Comparison of ENCODE assay signal across 8 cellular contexts in the genomic region with DNA sequence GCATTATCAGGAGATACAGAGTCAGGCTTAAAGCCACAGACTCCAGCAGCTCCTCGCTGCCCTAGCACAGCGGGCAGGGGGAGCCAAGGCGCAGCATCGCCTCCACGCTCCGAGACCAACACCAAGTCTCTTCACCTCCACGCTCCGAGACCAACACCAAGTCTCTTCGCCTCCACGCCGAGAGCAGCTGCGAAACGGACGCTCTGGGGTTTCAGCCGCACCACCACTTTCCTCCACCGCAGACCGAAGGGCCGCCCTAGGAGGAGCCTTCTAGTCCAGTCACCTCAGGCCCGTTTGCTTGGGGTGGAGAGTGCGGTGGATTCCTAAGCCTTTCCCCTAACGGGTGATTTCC. TPM values are rescaled to one million over a fixed set of nuclear protein-coding genes. Genes with fewer than 3 reads are reported as not detected.
DNase-seq lines count a peak whose midpoint lies in the region; ATAC-seq and TF ChIP-seq lines count a peak whose summit lies in the region.

No MANE protein-coding gene starts in this region.

- H2AFZ ChIP-seq in HCT116 (ENCODE audit: low read depth, low read length, poor library complexity, severe bottlenecking), result peak overlapping the region; percentile 57

- no peaks in the 10 kb centered on the region for H3K27me3 ChIP-seq in HCT116 (ENCODE audit: insufficient read depth, low read length)
- H3K27me3 ChIP-seq in stomach smooth muscle (ENCODE audit: control insufficient read depth in 1 of 2, insufficient read depth in 2 of 2, low read length in 2 of 2), result no peaks in the 10 kb centered on the region

- no peaks in the 10 kb centered on the region for H3K9me3 ChIP-seq in HCT116 (ENCODE audit: control insufficient read depth in 1 of 2, insufficient read depth in 1 of 2, low read depth in 1 of 2, low read length in 2 of 2)
- H3K9me3 ChIP-seq in stomach smooth muscle (ENCODE audit: control insufficient read depth in 2 of 2, low read length in 2 of 2), result no peaks in the 10 kb centered on the region

- no peaks in the 10 kb centered on the region for H3K9me2 ChIP-seq in HCT116 (ENCODE audit: insufficient read depth)

- H3K4me3 ChIP-seq in HCT116 (replicated peaks in 1 of 2; ENCODE audit: low read depth in 1 of 2, low read length in 2 of 2) (peak overlapping the region; percentile 81 to 83), epithelial cell of proximal tubule (ENCODE audit: low read depth, low read length) (peak overlapping the region; percentile 92), stomach smooth muscle (ENCODE audit: low read length in 2 of 2) (peak overlapping the region; percentile 81 to 90)

- intact Hi-C loops in HCT116 (cut with micrococcal nuclease), result loop anchor here (2.0 kb wide), 1 partner anchor 85 kb away; no protein-coding TSS in a partner anchor

- TF ChIP-seq CTCF in HCT116 (IDR thresholded peaks at IDR 0.05 in 2 of 3, conservative IDR thresholded peaks at IDR 0.05 in 1 of 3; ENCODE audit: borderline replicate concordance in 1 of 3, insufficient read depth in 1 of 3, low read depth in 2 of 3, low read length in 2 of 3), result no peak
- peak; percentile 8 for TF ChIP-seq CTCF in epithelial cell of proximal tubule (conservative IDR thresholded peaks at IDR 0.05; ENCODE audit: low read depth, low read length)

- H3K79me2 ChIP-seq in HCT116 (ENCODE audit: insufficient read depth, low read length), result peaks cover 41% of the 10 kb centered on the region

- no TSS peak for BruUV-seq in HCT116 (replicated peaks; lab: Mats Ljungman, UMichigan)

- H4K20me1 ChIP-seq in HCT116 (ENCODE audit: insufficient read depth), result no peaks in the 10 kb centered on the region

- H3K36me3 ChIP-seq in HCT116 (ENCODE audit: control insufficient read depth in 1 of 2, insufficient read depth in 2 of 2, low read length in 2 of 2), result no peaks in the 10 kb centered on the region
- H3K36me3 ChIP-seq in stomach smooth muscle (ENCODE audit: control insufficient read depth in 2 of 2, insufficient read depth in 2 of 2, low read length in 2 of 2), result no peaks in the 10 kb centered on the region

- peak overlapping the region; percentile 89 for H3K4me2 ChIP-seq in HCT116 (ENCODE audit: low read length)

- TF ChIP-seq POLR2A in HCT116 (IDR thresholded peaks at IDR 0.05; ENCODE audit: borderline replicate concordance, extremely low read depth, insufficient read depth, insufficient read length), result no peak

- H3K9ac ChIP-seq in HCT116 (ENCODE audit: low read length) (peak overlapping the region; percentile 82), stomach smooth muscle (ENCODE audit: low read length in 2 of 2) (peak overlapping the region; percentile 62 to 75)

- DNase-seq in NCI-H510A treated with DMSO at 0.1 percent for 48 hours (lab: John Stamatoyannopoulos, UW) (peak; percentile 45), NCI-H510A (lab: John Stamatoyannopoulos, UW) (no peak), HCT116 (ENCODE audit: low read depth, low spot score) (peak; percentile 21), NAMALWA (ENCODE audit: low spot score) (peak; percentile 75), activated T-cell treated with anti-CD3 and anti-CD28 coated beads for 1 hour (ENCODE audit: low read depth) (peak; percentile 1), epithelial cell of proximal tubule (ENCODE audit: low read depth) (no peak), middle frontal gyrus (ENCODE audit: extremely low spot score, low spot score) (peak; percentile 24)

- POLR2A ChIA-PET in HCT116 (lab: Charles Lee), result no interaction called here

- H3K27ac ChIP-seq in HCT116 (ENCODE audit: low read depth, low read length) (peak overlapping the region; percentile 91), stomach smooth muscle (ENCODE audit: low read length) (peak overlapping the region; percentile 47)

- RAD21 ChIA-PET in HCT116 (lab: Charles Lee; ENCODE audit: low non-redundant PET in 1 of 2, low total read pairs in 2 of 2, uncharacterized antibody in 2 of 2, unreplicated experiment in 2 of 2), result no interaction called here

- no peak for TF ChIP-seq RAD21 in HCT116 (IDR thresholded peaks at IDR 0.05; ENCODE audit: low read depth)

- H3K4me1 ChIP-seq in HCT116 (ENCODE audit: control insufficient read depth in 1 of 2, insufficient read depth in 2 of 2, low read length in 2 of 2) (peaks cover 10 to 22% of the 10 kb centered on the region in 2 experiments), stomach smooth muscle (ENCODE audit: control insufficient read depth, insufficient read depth, low read length) (no peaks in the 10 kb centered on the region)

- CTCF ChIA-PET in HCT116 (lab: Charles Lee), result interaction anchor here (0.6 to 3.5 kb wide), 4 partner anchors 10 to 154 kb away, joined by 3 to 15 read pairs (median 6); no protein-coding TSS in a partner anchor

- peak; percentile 65 for ATAC-seq in HCT116

TF ChIP-seq in HCT116, 20 proteins besides CTCF, POLR2A, EP300 and RAD21:
- TF ChIP-seq TCF7L2 (IDR thresholded peaks at IDR 0.05; ENCODE audit: borderline replicate concordance, extremely low read depth, insufficient read depth, insufficient read length) (no peak), SIN3A (IDR thresholded peaks at IDR 0.05; ENCODE audit: low read depth) (no peak), JUND (IDR thresholded peaks at IDR 0.05) (no peak), EGR1 (IDR thresholded peaks at IDR 0.05; ENCODE audit: low read depth) (no peak), POLR2AphosphoS5 (IDR thresholded peaks at IDR 0.05; ENCODE audit: low read depth, low read length) (no peak), YY1 (IDR thresholded peaks at IDR 0.05; ENCODE audit: extremely low read depth, insufficient replicate concordance, low read depth, low read length) (no peak), SRF (IDR thresholded peaks at IDR 0.05; ENCODE audit: low read depth) (no peak), FOSL1 (IDR thresholded peaks at IDR 0.05; ENCODE audit: low read depth) (no peak), ZNF274 (IDR thresholded peaks at IDR 0.05; ENCODE audit: low read depth, low read length) (no peak), CBX3 (IDR thresholded peaks at IDR 0.05; ENCODE audit: low read depth) (no peak), ELF1 (IDR thresholded peaks at IDR 0.05; ENCODE audit: borderline replicate concordance, low read depth) (no peak)
- TF ChIP-seq, protein P1, sequence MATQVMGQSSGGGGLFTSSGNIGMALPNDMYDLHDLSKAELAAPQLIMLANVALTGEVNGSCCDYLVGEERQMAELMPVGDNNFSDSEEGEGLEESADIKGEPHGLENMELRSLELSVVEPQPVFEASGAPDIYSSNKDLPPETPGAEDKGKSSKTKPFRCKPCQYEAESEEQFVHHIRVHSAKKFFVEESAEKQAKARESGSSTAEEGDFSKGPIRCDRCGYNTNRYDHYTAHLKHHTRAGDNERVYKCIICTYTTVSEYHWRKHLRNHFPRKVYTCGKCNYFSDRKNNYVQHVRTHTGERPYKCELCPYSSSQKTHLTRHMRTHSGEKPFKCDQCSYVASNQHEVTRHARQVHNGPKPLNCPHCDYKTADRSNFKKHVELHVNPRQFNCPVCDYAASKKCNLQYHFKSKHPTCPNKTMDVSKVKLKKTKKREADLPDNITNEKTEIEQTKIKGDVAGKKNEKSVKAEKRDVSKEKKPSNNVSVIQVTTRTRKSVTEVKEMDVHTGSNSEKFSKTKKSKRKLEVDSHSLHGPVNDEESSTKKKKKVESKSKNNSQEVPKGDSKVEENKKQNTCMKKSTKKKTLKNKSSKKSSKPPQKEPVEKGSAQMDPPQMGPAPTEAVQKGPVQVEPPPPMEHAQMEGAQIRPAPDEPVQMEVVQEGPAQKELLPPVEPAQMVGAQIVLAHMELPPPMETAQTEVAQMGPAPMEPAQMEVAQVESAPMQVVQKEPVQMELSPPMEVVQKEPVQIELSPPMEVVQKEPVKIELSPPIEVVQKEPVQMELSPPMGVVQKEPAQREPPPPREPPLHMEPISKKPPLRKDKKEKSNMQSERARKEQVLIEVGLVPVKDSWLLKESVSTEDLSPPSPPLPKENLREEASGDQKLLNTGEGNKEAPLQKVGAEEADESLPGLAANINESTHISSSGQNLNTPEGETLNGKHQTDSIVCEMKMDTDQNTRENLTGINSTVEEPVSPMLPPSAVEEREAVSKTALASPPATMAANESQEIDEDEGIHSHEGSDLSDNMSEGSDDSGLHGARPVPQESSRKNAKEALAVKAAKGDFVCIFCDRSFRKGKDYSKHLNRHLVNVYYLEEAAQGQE (IDR thresholded peaks at IDR 0.05; ENCODE audit: low read depth), result no peak

RNA-seq across cellular contexts. Expression of a gene that starts 0.7 kb away (rescaled TPM):
- 21.5 TPM for total RNA-seq in HCT116 (2021; ENCODE audit: unreplicated experiment)
- polyA plus RNA-seq in HCT116 (2012), result 11.8 and 13.3 TPM in 2 replicates
- 6.8 and 8.7 TPM in 2 replicates for total RNA-seq in epithelial cell of proximal tubule

RNA-seq across cellular contexts. Expression of a gene that starts 59.4 kb away (rescaled TPM):
- not detected for total RNA-seq in HCT116 (2021; ENCODE audit: unreplicated experiment)
- polyA plus RNA-seq in HCT116 (2012), result not detected in 2 replicates
- total RNA-seq in epithelial cell of proximal tubule, result not detected in 2 replicates

Comparison
In these comparisons a context has a peak if more than half of its experiments do, and no peak if none do; other contexts are left out.
1. DNase-seq: peak in NCI-H510A treated with DMSO at 0.1 percent for 48 hours (single experiment), HCT116 (single experiment), NAMALWA (single experiment), activated T-cell treated with anti-CD3 and anti-CD28 coated beads for 1 hour (single experiment) and middle frontal gyrus (single experiment); none in NCI-H510A (single experiment) and epithelial cell of proximal tubule (single experiment).
2. Peak in every context shown above with its lines, with median percentiles within 50 percentile points of each other: H3K4me3 ChIP-seq.